16 cellular contexts compared by ENCODE assay signal in genomic region chrX:41932885-41933284, GRCh38. TPM values are rescaled to one million over a fixed set of nuclear protein-coding genes. Genes with fewer than 3 reads are reported as not detected.
DNase-seq lines count a peak whose midpoint lies in the region; ATAC-seq and TF ChIP-seq lines count a peak whose summit lies in the region.
"Had no signal": no experiment of that assay in that cellular context is flagged by ENCODE, and none has a peak within 500 bp of the region (broad histone marks: within the 10 kb centered on the region; RNA-seq: fewer than 3 reads in every experiment).

No MANE protein-coding gene starts in this region.

- TF ChIP-seq CTCF in CD8-positive, alpha-beta T cell (IDR thresholded peaks at IDR 0.05), result no peak
- no peak for TF ChIP-seq CTCF in right lobe of liver (IDR thresholded peaks at IDR 0.05)

- no peak overlapping the region for H3K4me3 ChIP-seq in CD8-positive, alpha-beta T cell (ENCODE audit: low read depth, low read length)
- no peak overlapping the region for H3K4me3 ChIP-seq in right lobe of liver

- no peaks in the 10 kb centered on the region for H3K9me3 Mint-ChIP-seq in activated T-cell treated with anti-CD3 and anti-CD28 coated beads, Interleukin-2, amount 50 U/mL, for 72 hours
- H3K9me3 Mint-ChIP-seq in CD8-positive, alpha-beta T cell, result no peaks in the 10 kb centered on the region
- H3K9me3 Mint-ChIP-seq in activated CD4-positive, alpha-beta memory T cell treated with anti-CD3 and anti-CD28 coated beads for 36 hours, result no peaks in the 10 kb centered on the region
- peaks cover 0 to 1% (median 0%) of the 10 kb centered on the region in 6 donors for H3K9me3 Mint-ChIP-seq in immature natural killer cell

- H3K4me1 Mint-ChIP-seq in activated T-cell treated with anti-CD3 and anti-CD28 coated beads, Interleukin-2, amount 50 U/mL, for 72 hours (ENCODE audit: low read depth), result peaks cover 5% of the 10 kb centered on the region
- H3K4me1 Mint-ChIP-seq in CD8-positive, alpha-beta T cell (ENCODE audit: low read depth), result peaks cover 23% of the 10 kb centered on the region
- H3K4me1 Mint-ChIP-seq in activated CD4-positive, alpha-beta memory T cell treated with anti-CD3 and anti-CD28 coated beads for 36 hours (ENCODE audit: low read depth), result peaks cover 14% of the 10 kb centered on the region
- peaks cover 9 to 15% of the 10 kb centered on the region in 2 donors for H3K4me1 Mint-ChIP-seq in immature natural killer cell

- CTCF ChIA-PET in CD8-positive, alpha-beta T cell (lab: Charles Lee), result no interaction called here
- CTCF ChIA-PET in activated CD4-positive, alpha-beta memory T cell treated with anti-CD3 and anti-CD28 coated beads for 36 hours (lab: Charles Lee), result no interaction called here

- no peaks in the 10 kb centered on the region for H3K9me3 ChIP-seq in CD8-positive, alpha-beta T cell (ENCODE audit: low read length)
- no peaks in the 10 kb centered on the region for H3K9me3 ChIP-seq in right lobe of liver

- DNase-seq in activated T-cell treated with anti-CD3 and anti-CD28 coated beads, Interleukin-2, amount 50 U/mL, for 72 hours, result no peak
- no peak for DNase-seq in activated T-cell treated with anti-CD3 and anti-CD28 coated beads, Interleukin-2, amount 50 U/mL, for 48 hours
- DNase-seq in CD8-positive, alpha-beta T cell, result no peak
- no peak for DNase-seq in activated CD4-positive, alpha-beta memory T cell treated with anti-CD3 and anti-CD28 coated beads for 36 hours
- DNase-seq in immature natural killer cell (peak in 1 of 3 donors; percentile 9), right lobe of liver (no peak), islet precursor cell (no peak)
- DNase-seq: C1 segment of cervical spinal cord, DMS53, H7, KBM-7, NCI-H1417 treated with DMSO at 0.1 percent for 48 hours, NCI-H1930, NCI-H748 treated with DMSO at 0.1 percent for 48 hours, RPMI8226 had no signal

- H3K27me3 ChIP-seq in CD8-positive, alpha-beta T cell (ENCODE audit: insufficient read depth, low read length), result no peaks in the 10 kb centered on the region
- peaks cover 0 to 6% of the 10 kb centered on the region in 2 donors for H3K27me3 ChIP-seq in right lobe of liver

- 72% methylated on average over 5 of the region's 5 CpGs for WGBS in right lobe of liver (ENCODE audit: insufficient coverage, low coverage, low lambda C conversion rate, missing lambda C conversion rate)

- H3K36me3 Mint-ChIP-seq in activated T-cell treated with anti-CD3 and anti-CD28 coated beads, Interleukin-2, amount 50 U/mL, for 72 hours (ENCODE audit: insufficient read depth in 2 of 2), result no peaks in the 10 kb centered on the region
- H3K36me3 Mint-ChIP-seq in CD8-positive, alpha-beta T cell, result no peaks in the 10 kb centered on the region
- H3K36me3 Mint-ChIP-seq in activated CD4-positive, alpha-beta memory T cell treated with anti-CD3 and anti-CD28 coated beads for 36 hours, result no peaks in the 10 kb centered on the region
- H3K36me3 Mint-ChIP-seq in immature natural killer cell, result peaks cover 0 to 4% (median 0%) of the 10 kb centered on the region in 3 donors

- peaks cover 16% of the 10 kb centered on the region for H3K27me3 Mint-ChIP-seq in activated T-cell treated with anti-CD3 and anti-CD28 coated beads, Interleukin-2, amount 50 U/mL, for 72 hours (ENCODE audit: low read depth)
- H3K27me3 Mint-ChIP-seq in CD8-positive, alpha-beta T cell (ENCODE audit: low read depth), result no peaks in the 10 kb centered on the region
- H3K27me3 Mint-ChIP-seq in activated CD4-positive, alpha-beta memory T cell treated with anti-CD3 and anti-CD28 coated beads for 36 hours, result no peaks in the 10 kb centered on the region
- H3K27me3 Mint-ChIP-seq in immature natural killer cell (ENCODE audit: low read depth in 3 of 3), result peaks cover 0 to 7% (median 5%) of the 10 kb centered on the region in 3 donors

- peak overlapping the region in 1 of 2 donors; percentile 70 for H3K4me3 Mint-ChIP-seq in activated T-cell treated with anti-CD3 and anti-CD28 coated beads, Interleukin-2, amount 50 U/mL, for 72 hours
- H3K4me3 Mint-ChIP-seq in CD8-positive, alpha-beta T cell, result peak overlapping the region; percentile 39
- H3K4me3 Mint-ChIP-seq in activated CD4-positive, alpha-beta memory T cell treated with anti-CD3 and anti-CD28 coated beads for 36 hours, result no peak overlapping the region
- peak overlapping the region in 4 of 5 donors; percentile 56 to 79 (median 66) for H3K4me3 Mint-ChIP-seq in immature natural killer cell

- TF ChIP-seq POLR2A in right lobe of liver (IDR thresholded peaks at IDR 0.05), result no peak

- H3K27ac Mint-ChIP-seq in activated T-cell treated with anti-CD3 and anti-CD28 coated beads, Interleukin-2, amount 50 U/mL, for 72 hours, result peak overlapping the region; percentile 87
- H3K27ac Mint-ChIP-seq in CD8-positive, alpha-beta T cell, result no peak overlapping the region
- H3K27ac Mint-ChIP-seq in activated CD4-positive, alpha-beta memory T cell treated with anti-CD3 and anti-CD28 coated beads for 36 hours, result peak overlapping the region; percentile 64
- H3K27ac Mint-ChIP-seq in immature natural killer cell, result peak overlapping the region in 5 of 6 donors; percentile 53 to 84 (median 79)

- POLR2A ChIA-PET in CD8-positive, alpha-beta T cell (lab: Charles Lee), result no interaction called here
- POLR2A ChIA-PET in activated CD4-positive, alpha-beta memory T cell treated with anti-CD3 and anti-CD28 coated beads for 36 hours (lab: Charles Lee), result interaction anchor here (0.5 to 0.6 kb wide), 2 partner anchors 49 to 157 kb away, joined by 3 read pairs; no protein-coding TSS in a partner anchor

- H3K36me3 ChIP-seq in CD8-positive, alpha-beta T cell (ENCODE audit: insufficient read depth, low read length), result no peaks in the 10 kb centered on the region
- no peaks in the 10 kb centered on the region for H3K36me3 ChIP-seq in right lobe of liver

- ATAC-seq in activated T-cell treated with anti-CD3 and anti-CD28 coated beads, Interleukin-2, amount 50 U/mL, for 72 hours (replicated peaks in 1 of 2), result peak; percentile 37 to 78
- ATAC-seq in CD8-positive, alpha-beta T cell, result no peak
- ATAC-seq in right lobe of liver (no peak), GM19023 (IDR thresholded peaks at IDR 0.05; ENCODE audit: unreplicated experiment) (no peak)

- no peaks in the 10 kb centered on the region for H3K4me1 ChIP-seq in CD8-positive, alpha-beta T cell (ENCODE audit: insufficient read depth, low read length)
- no peaks in the 10 kb centered on the region for H3K4me1 ChIP-seq in right lobe of liver

- intact Hi-C loops in CD8-positive, alpha-beta T cell (cut with DNase I, micrococcal nuclease), result no loop called here
- intact Hi-C loops in activated CD4-positive, alpha-beta memory T cell treated with anti-CD3 and anti-CD28 coated beads for 36 hours (cut with micrococcal nuclease), result loop anchor here (1.0 kb wide), 1 partner anchor 11 kb away; no protein-coding TSS in a partner anchor
- intact Hi-C loops in right lobe of liver (cut with DNase I), result no loop called here

- H3K27ac ChIP-seq in CD8-positive, alpha-beta T cell (ENCODE audit: low read depth, low read length), result no peak overlapping the region
- H3K27ac ChIP-seq in right lobe of liver, result no peak overlapping the region

RNA-seq across cellular contexts. Expression of gene CASK, which starts 9.5 kb away (rescaled TPM):
- total RNA-seq in activated T-cell treated with anti-CD3 and anti-CD28 coated beads, Interleukin-2, amount 50 U/mL, for 72 hours, result 10 to 100 TPM; 24.0 to 36.3 TPM
- 10 to 100 TPM; 45.4 to 46.8 TPM for total RNA-seq in CD8-positive, alpha-beta T cell
- total RNA-seq in activated CD4-positive, alpha-beta memory T cell treated with anti-CD3 and anti-CD28 coated beads for 36 hours, result 10 to 100 TPM; 27.0 to 27.8 TPM
- polyA plus RNA-seq in immature natural killer cell, result 1 to 10 TPM; 3.0 to 7.0 (median 3.2) TPM
- total RNA-seq in right lobe of liver, result 10 to 100 TPM; 17.8 to 23.8 (median 20.4) TPM

Comparison
In these comparisons a context has a peak if more than half of its experiments do, and no peak if none do; other contexts are left out.
1. ATAC-seq: peak in activated T-cell treated with anti-CD3 and anti-CD28 coated beads, Interleukin-2, amount 50 U/mL, for 72 hours (2 of 2); none in CD8-positive, alpha-beta T cell (single experiment), right lobe of liver (0 of 4) and GM19023 (single experiment).